Comparison of ENCODE assay signal across 8 cellular contexts in genomic region chr16:85610059-85610445, GRCh38. TPM values are rescaled to one million over a fixed set of nuclear protein-coding genes. Genes with fewer than 3 reads are reported as not detected.
DNase-seq lines count a peak whose midpoint lies in the region; ATAC-seq, FAIRE-seq and TF ChIP-seq lines count a peak whose summit lies in the region.

No MANE protein-coding gene starts in this region.

- peaks cover 60% of the 10 kb centered on the region for H3K79me2 ChIP-seq in GM23248 (ENCODE audit: insufficient read depth)

- peak overlapping the region; percentile 12; the same call in 1 of the 2 replicates for H3K4me3 ChIP-seq in AG04449 (ENCODE audit: low read depth, low read length)
- H3K4me3 ChIP-seq in GM23248 = peak overlapping the region; percentile 22; the same call in 1 of the 2 replicates

- ATAC-seq in activated B cell treated with CpG ODN at 0.5 μM for 24 hours (ENCODE audit: low read depth) (no peak), GM18520 (IDR thresholded peaks at IDR 0.05; ENCODE audit: unreplicated experiment) (no peak)

- peak overlapping the region; percentile 73 for H3K4me2 ChIP-seq in GM23248 (ENCODE audit: unreplicated experiment)

- no peak overlapping the region for H3K27ac Mint-ChIP-seq in activated B cell treated with CpG ODN at 0.5 μM for 24 hours
- peak overlapping the region; percentile 12 for H3K27ac Mint-ChIP-seq in mesothelial cell of epicardium

- H3K36me3 Mint-ChIP-seq in activated B cell treated with CpG ODN at 0.5 μM for 24 hours (ENCODE audit: low read depth) = peaks cover 7% of the 10 kb centered on the region
- no peaks in the 10 kb centered on the region for H3K36me3 Mint-ChIP-seq in mesothelial cell of epicardium

- H3K4me1 Mint-ChIP-seq in activated B cell treated with CpG ODN at 0.5 μM for 24 hours (peaks cover 62% of the 10 kb centered on the region), mesothelial cell of epicardium (peaks cover 63% of the 10 kb centered on the region)

- no peaks in the 10 kb centered on the region; the same call in 1 of the 2 replicates for H3F3A ChIP-seq in GM23248 (ENCODE audit: insufficient read depth)

- no peaks in the 10 kb centered on the region; the same call in 1 of the 2 replicates for H4K20me1 ChIP-seq in GM23248 (ENCODE audit: insufficient read depth)

- peaks cover 15% of the 10 kb centered on the region for H3K4me1 ChIP-seq in GM23248 (ENCODE audit: insufficient read depth)

- no peaks in the 10 kb centered on the region for H3K27me3 Mint-ChIP-seq in activated B cell treated with CpG ODN at 0.5 μM for 24 hours
- H3K27me3 Mint-ChIP-seq in mesothelial cell of epicardium (ENCODE audit: low read depth) = no peaks in the 10 kb centered on the region

- H3K36me3 ChIP-seq in GM23248 (ENCODE audit: low read depth) = no peaks in the 10 kb centered on the region

- H3K4me3 Mint-ChIP-seq in activated B cell treated with CpG ODN at 0.5 μM for 24 hours (peak overlapping the region; percentile 81), mesothelial cell of epicardium (peak overlapping the region; percentile 64)

- in situ Hi-C loops in GM23248 (cut with MboI) = no loop called here

- no peaks in the 10 kb centered on the region for H3K9me3 ChIP-seq in GM23248 (ENCODE audit: low read depth)

- H3K27me3 ChIP-seq in GM23248 (replicated peaks; ENCODE audit: insufficient read depth) = no peaks in the 10 kb centered on the region

- TF ChIP-seq CTCF in AG04449 (IDR thresholded peaks at IDR 0.05; ENCODE audit: insufficient read depth, low read length, missing control alignments) (no peak), activated B cell treated with CpG ODN at 0.5 μM for 24 hours (IDR thresholded peaks at IDR 0.05) (no peak), mesothelial cell of epicardium (IDR thresholded peaks at IDR 0.05; ENCODE audit: unreplicated experiment) (no peak)

- FAIRE-seq in frontal cortex (lab: Jason Lieb, UNC) = no peak

- intact Hi-C loops in activated B cell treated with CpG ODN at 0.5 μM for 24 hours (cut with micrococcal nuclease) = loop anchor here (1.0 to 10.0 kb wide), 13 partner anchors 41 to 1775 kb away; partner anchors contain the start of genes FBXO31 and GINS2

- POLR2A ChIA-PET in AG04449 (lab: Yijun Ruan, JAX) = interaction anchor here (1.6 kb wide), 1 partner anchor 56 kb away, joined by 4 read pairs; no protein-coding TSS in a partner anchor
- POLR2A ChIA-PET in activated B cell treated with CpG ODN at 0.5 μM for 24 hours (lab: Charles Lee) = interaction anchor here (0.8 to 7.5 kb wide), 10 partner anchors 53 to 304 kb away, joined by 3 to 88 read pairs (median 4); no protein-coding TSS in a partner anchor

- peak overlapping the region; percentile 61 for H3K9ac ChIP-seq in GM23248

- peak overlapping the region; percentile 66 for H3K27ac ChIP-seq in GM23248

- DNase-seq in AG04449 (ENCODE audit: low read depth, low spot score) = no peak
- DNase-seq in GM23248 = no peak
- no peak for DNase-seq in activated B cell treated with CpG ODN at 0.5 μM for 24 hours
- DNase-seq in mesothelial cell of epicardium (ENCODE audit: low spot score in 2 of 2, unreplicated experiment in 2 of 2) = no peak
- DNase-seq in NCI-H187 (lab: John Stamatoyannopoulos, UW) = no peak
- no peak for DNase-seq in frontal cortex (ENCODE audit: low spot score in 2 of 2)
- DNase-seq in activated gamma-delta T cell (lab: John Stamatoyannopoulos, UW) = no peak

- H3K9me3 Mint-ChIP-seq in activated B cell treated with CpG ODN at 0.5 μM for 24 hours = no peaks in the 10 kb centered on the region
- H3K9me3 Mint-ChIP-seq in mesothelial cell of epicardium = no peaks in the 10 kb centered on the region

- no peaks in the 10 kb centered on the region for H3K9me2 ChIP-seq in GM23248 (ENCODE audit: insufficient read depth)

- CTCF ChIA-PET in AG04449 (lab: Yijun Ruan, JAX) (interaction anchor here (0.6 to 9.0 kb wide), 61 partner anchors 9 to 495 kb away, joined by 3 to 86 read pairs (median 4); no protein-coding TSS in a partner anchor), activated B cell treated with CpG ODN at 0.5 μM for 24 hours (lab: Charles Lee) (interaction anchor here (0.8 to 2.4 kb wide), 17 partner anchors 14 to 241 kb away, joined by 3 to 22 read pairs (median 6); no protein-coding TSS in a partner anchor)

- no peak overlapping the region for H2AFZ ChIP-seq in GM23248

- WGBS in GM23248 (ENCODE audit: low coverage in 1 of 2, low lambda C conversion rate in 2 of 2, missing lambda C conversion rate in 2 of 2), 2 experiments = 34 to 45% methylated on average over 9 to 11 of the region's 11 CpGs

RNA-seq across cellular contexts. Expression of gene GSE1, which starts 3.1 kb away (rescaled TPM):
- 35.1 and 46.3 TPM in 2 replicates for total RNA-seq in GM23248 (2014; rRNA removed; shearing (Covaris generic))
- polyA plus RNA-seq in GM23248 (2016; fragmentation: Nextera tagmentation; extraction: Ambion mirVana) = 10.6 and 11.6 TPM in 2 replicates
- total RNA-seq in activated B cell treated with CpG ODN at 0.5 μM for 24 hours (37.8 and 48.3 TPM in 2 replicates), mesothelial cell of epicardium (193 to 218 TPM (median 208 TPM) in 3 replicates), frontal cortex (13.9 TPM)
